24 cellular contexts compared by ENCODE assay signal in the genomic region with DNA sequence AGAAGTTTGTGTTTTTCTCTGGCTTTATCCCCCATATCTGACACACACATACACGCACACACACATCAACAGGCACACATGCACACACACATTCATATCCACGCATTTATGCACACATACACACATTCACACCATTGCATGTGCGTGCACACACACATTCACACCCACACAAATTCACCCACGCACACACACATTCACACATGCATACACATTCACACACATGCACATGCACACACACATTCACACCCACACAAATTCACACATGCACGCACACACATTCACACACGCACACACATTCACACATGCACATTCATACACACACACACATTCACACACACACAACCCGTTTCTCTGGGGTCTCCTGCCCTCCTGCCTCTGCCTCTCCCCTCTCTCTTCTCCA.
"Had no signal": no experiment of that assay in that cellular context is flagged by ENCODE, and none has a peak within 500 bp of the region (broad histone marks: within the 10 kb centered on the region; RNA-seq: fewer than 3 reads in every experiment).

No MANE protein-coding gene starts in this region.

- H3K27ac ChIP-seq: left ventricle myocardium inferior, neutrophil, right atrium auricular region, skin epidermis, stomach, testis, thyroid gland, transverse colon, uterus had no signal

- DNase-seq: hypothalamus; islet precursor cell; left ventricle myocardium inferior; midbrain; mucosa of descending colon; naive thymus-derived CD4-positive, alpha-beta T cell; occipital lobe; stimulated activated CD4-positive, alpha-beta T cell treated with anti-CD3 and anti-CD28 coated beads, Interleukin-12 subunit alpha, Interleukin-12 subunit beta, amount 100 ng/mL, for 4 hours; stimulated activated CD4-positive, alpha-beta T cell treated with anti-CD3 and anti-CD28 coated beads, Interleukin-15, amount 100 ng/mL, for 24 hours; stimulated activated CD4-positive, alpha-beta T cell treated with anti-CD3 and anti-CD28 coated beads, Interleukin-2, amount 100 ng/mL, for 24 hours; stimulated activated CD4-positive, alpha-beta T cell treated with anti-CD3 and anti-CD28 coated beads, Interleukin-4, amount 100 ng/mL, for 1 hour; stimulated activated naive B cell treated with anti-CD40 and anti-IgM and Interleukin-4, amounts not matched to agents 10 μg/mL and 1 μg/mL and 100 μg/mL, for 72 hours; stimulated activated naive CD8-positive, alpha-beta T cell treated with anti-CD3 and anti-CD28 coated beads, Interleukin-15, Interleukin-2, amounts not matched to agents 100 U/mL and 50 U/mL, for 24 hours; stomach; testis; thyroid gland; transverse colon; uterus had no signal

- H3K4me1 ChIP-seq: left ventricle myocardium inferior, right atrium auricular region, stomach, testis, thyroid gland, transverse colon, uterus had no signal

- H3K4me3 ChIP-seq: left ventricle myocardium inferior, lung, mucosa of descending colon, right atrium auricular region, skin epidermis, stomach, testis, thyroid gland, transverse colon, uterus had no signal

- H3K9me3 ChIP-seq: left ventricle myocardium inferior, mucosa of descending colon, neutrophil, right atrium auricular region, stomach, testis, thyroid gland, transverse colon, uterus had no signal

- H3K36me3 ChIP-seq: left ventricle myocardium inferior, right atrium auricular region, stomach, thyroid gland, transverse colon, uterus had no signal

- ATAC-seq: mucosa of descending colon; naive thymus-derived CD4-positive, alpha-beta T cell; natural killer cell treated with Interleukin-12 subunit alpha and Interleukin-12 subunit beta and Interleukin-15 and Interleukin-18, amount 100 ng/mL, for 72 hours; sciatic nerve; stimulated activated naive B cell treated with anti-CD40 and anti-IgM and Interleukin-4, amounts not matched to agents 10 μg/mL and 1 μg/mL and 100 μg/mL, for 72 hours; stimulated activated naive CD8-positive, alpha-beta T cell treated with anti-CD3 and anti-CD28 coated beads, Interleukin-15, Interleukin-2, amounts not matched to agents 100 U/mL and 50 U/mL, for 24 hours had no signal

- H3K27me3 ChIP-seq: neutrophil, right atrium auricular region, testis, thyroid gland, transverse colon, uterus had no signal
